Comparison of ENCODE assay signal across 7 cellular contexts in the genomic region with DNA sequence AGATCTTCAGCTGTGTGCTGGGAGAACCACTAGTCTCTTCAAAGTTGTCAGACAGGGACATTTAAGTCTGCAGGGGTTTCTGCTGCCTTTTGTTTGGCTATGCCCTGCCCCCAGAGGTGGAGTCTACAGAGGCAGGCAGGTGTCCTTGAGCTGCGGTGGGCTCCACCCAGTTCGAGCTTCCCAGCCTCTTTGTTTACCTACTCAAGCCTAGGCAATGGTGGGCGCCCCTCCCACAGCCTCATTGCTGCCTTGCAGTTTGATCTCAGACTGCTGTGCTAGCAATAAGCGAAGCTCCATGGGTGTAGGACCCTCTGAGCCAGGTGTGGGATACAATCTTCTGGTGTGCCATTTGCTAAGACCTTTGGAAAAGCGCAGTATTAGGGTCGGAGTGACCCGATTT. TPM values are rescaled to one million over a fixed set of nuclear protein-coding genes. Genes with fewer than 3 reads are reported as not detected.
"Had no signal": no experiment of that assay in that cellular context is flagged by ENCODE, and none has a peak within 500 bp of the region (broad histone marks: within the 10 kb centered on the region; RNA-seq: fewer than 3 reads in every experiment).

No MANE protein-coding gene starts in this region.

RNA-seq across cellular contexts. Expression of a gene that starts 54.4 kb away (rescaled TPM):
- total RNA-seq: subcutaneous adipose tissue, testis, thoracic aorta, thyroid gland, upper lobe of left lung, upper lobe of right lung, vagina had no signal
